Comparison of ENCODE assay signal across 1 cellular context in genomic region chr10:86600296-86600695, GRCh38.
TF ChIP-seq lines count a peak whose summit lies in the region.

No MANE protein-coding gene starts in this region.

TF ChIP-seq in H1, 55 proteins besides CTCF, POLR2A, EP300 and RAD21:
- TF ChIP-seq SIX5 (IDR thresholded peaks at IDR 0.05; ENCODE audit: low read depth, low read length), result no peak
- TF ChIP-seq BACH1 (IDR thresholded peaks at IDR 0.05; ENCODE audit: low read length), result no peak
- TF ChIP-seq MAX (IDR thresholded peaks at IDR 0.05), result no peak
- TF ChIP-seq TCF12 (IDR thresholded peaks at IDR 0.05; ENCODE audit: low read depth, low read length), result no peak
- no peak for TF ChIP-seq JUND (IDR thresholded peaks at IDR 0.05; ENCODE audit: low read length)
- TF ChIP-seq RFX5 (IDR thresholded peaks at IDR 0.05; ENCODE audit: borderline replicate concordance, low read depth, low read length), result no peak
- no peak for TF ChIP-seq GTF2F1 (IDR thresholded peaks at IDR 0.05; ENCODE audit: borderline replicate concordance, low read depth, low read length)
- no peak for TF ChIP-seq MAFK (IDR thresholded peaks at IDR 0.05; ENCODE audit: low read depth, low read length)
